ENCODE assay signal across 20 cellular contexts in genomic region chrX:142999209-142999720, GRCh38. TPM values are rescaled to one million over a fixed set of nuclear protein-coding genes. Genes with fewer than 3 reads are reported as not detected.
DNase-seq lines count a peak whose midpoint lies in the region; ATAC-seq and TF ChIP-seq lines count a peak whose summit lies in the region.
"Had no signal": no experiment of that assay in that cellular context is flagged by ENCODE, and none has a peak within 500 bp of the region (broad histone marks: within the 10 kb centered on the region; RNA-seq: fewer than 3 reads in every experiment).

No MANE protein-coding gene starts in this region.

- TF ChIP-seq CTCF in epithelial cell of esophagus (IDR thresholded peaks at IDR 0.05; ENCODE audit: insufficient read depth, low read depth, low read length, missing control alignments): no peak

- ATAC-seq in GM21717 (IDR thresholded peaks at IDR 0.05; ENCODE audit: unreplicated experiment): peak; percentile 44
- ATAC-seq in HG02973 (IDR thresholded peaks at IDR 0.05; ENCODE audit: unreplicated experiment): no peak
- ATAC-seq: Right ventricle myocardium inferior, T-cell had no signal

- peak; percentile 29 for DNase-seq in NOMO-1 treated with dmso at 0.1 percent for 144 hours (lab: John Stamatoyannopoulos, UW; ENCODE audit: unreplicated experiment)
- DNase-seq in epithelial cell of esophagus (ENCODE audit: low read depth): peak; percentile 0
- peak; percentile 73 for DNase-seq in renal cortical epithelial cell (ENCODE audit: low read depth)
- DNase-seq in NCI-H2227 (lab: John Stamatoyannopoulos, UW; ENCODE audit: unreplicated experiment): no peak
- no peak for DNase-seq in NCI-H2227 treated with DMSO at 0.1 percent for 48 hours (lab: John Stamatoyannopoulos, UW)
- DNase-seq: ACHN; AML-193; DMS 273 treated with DMSO at 0.1 percent for 48 hours; GF-D8; NCI-H1048; NCI-H1694; NCI-H345; NCI-H526 treated with DMSO at 0.1 percent for 48 hours; NK-92 treated with Interleukin-12 subunit alpha and Interleukin-12 subunit beta, amount 100 ng/mL, for 24 hours; T-cell had no signal

- H3K4me3 ChIP-seq in epithelial cell of esophagus (ENCODE audit: low read length): no peak overlapping the region
- H3K4me3 ChIP-seq: HAP-1 had no signal

RNA-seq across cellular contexts. Expression of gene SPANXN4, which starts 26.5 kb away (rescaled TPM):
- not detected in 2 replicates for total RNA-seq in renal cortical epithelial cell
- total RNA-seq: Daoy, Right ventricle myocardium inferior, T-cell had no signal

Comparison
In these comparisons a context has a peak if more than half of its experiments do, and no peak if none do; other contexts are left out.
1. DNase-seq: peak in NOMO-1 treated with dmso at 0.1 percent for 144 hours (single experiment), epithelial cell of esophagus (single experiment) and renal cortical epithelial cell (single experiment); none in NCI-H2227 (single experiment) and NCI-H2227 treated with DMSO at 0.1 percent for 48 hours (single experiment).